ENCODE assay signal across 23 cellular contexts in genomic region chr7:132494474-132494873, GRCh38.
DNase-seq lines count a peak whose midpoint lies in the region; ATAC-seq and TF ChIP-seq lines count a peak whose summit lies in the region.
"Had no signal": no experiment of that assay in that cellular context is flagged by ENCODE, and none has a peak within 500 bp of the region (broad histone marks: within the 10 kb centered on the region; RNA-seq: fewer than 3 reads in every experiment).

No MANE protein-coding gene starts in this region.

- no peaks in the 10 kb centered on the region for H3K27me3 Mint-ChIP-seq in natural killer cell treated with Interleukin-12 subunit alpha and Interleukin-12 subunit beta and Interleukin-15 and Interleukin-18, amount 100 ng/mL, for 72 hours
- H3K27me3 Mint-ChIP-seq in natural killer cell (ENCODE audit: low read depth in 2 of 2): no peaks in the 10 kb centered on the region
- H3K27me3 Mint-ChIP-seq: CD4-positive, alpha-beta T cell had no signal

- no peak overlapping the region for H3K4me3 Mint-ChIP-seq in natural killer cell treated with Interleukin-12 subunit alpha and Interleukin-12 subunit beta and Interleukin-15 and Interleukin-18, amount 100 ng/mL, for 72 hours
- H3K4me3 Mint-ChIP-seq in natural killer cell: no peak overlapping the region
- H3K4me3 Mint-ChIP-seq: CD14-positive monocyte; CD4-positive, alpha-beta T cell; GM23338; H9; HFFc6 had no signal

- no peak for TF ChIP-seq POLR2A in spleen (IDR thresholded peaks at IDR 0.05)

- H3K9me3 ChIP-seq in spleen (no peaks in the 10 kb centered on the region), right atrium auricular region (no peaks in the 10 kb centered on the region)
- H3K9me3 ChIP-seq: A549, BE2C had no signal

- no peaks in the 10 kb centered on the region for H3K36me3 Mint-ChIP-seq in natural killer cell treated with Interleukin-12 subunit alpha and Interleukin-12 subunit beta and Interleukin-15 and Interleukin-18, amount 100 ng/mL, for 72 hours
- no peaks in the 10 kb centered on the region for H3K36me3 Mint-ChIP-seq in natural killer cell
- H3K36me3 Mint-ChIP-seq: CD14-positive monocyte had no signal

- H3K36me3 ChIP-seq in spleen (no peaks in the 10 kb centered on the region), right atrium auricular region (no peaks in the 10 kb centered on the region)
- H3K36me3 ChIP-seq: BLaER1 treated with 17β-estradiol and CSF1 and Interleukin-3, amounts not matched to agents 10 nM and 100 nM had no signal

- H3K27ac ChIP-seq in spleen (no peak overlapping the region), right atrium auricular region (no peak overlapping the region)
- H3K27ac ChIP-seq: A549; BLaER1 treated with 17β-estradiol and CSF1 and Interleukin-3, amounts not matched to agents 10 nM and 100 nM had no signal

- H3K4me1 ChIP-seq in spleen (peaks cover 0 to 4% (median 0%) of the 10 kb centered on the region in 6 donors), right atrium auricular region (peaks cover 0 to 7% of the 10 kb centered on the region in 2 donors)
- H3K4me1 ChIP-seq: A549 had no signal

- WGBS in spleen, 5 donors: 85 to 96% (median 93%) methylated on average over 12 of the region's 12 CpGs

- H3K4me3 ChIP-seq in spleen (no peak overlapping the region), right atrium auricular region (no peak overlapping the region)
- H3K4me3 ChIP-seq: A549; BLaER1 treated with 17β-estradiol and CSF1 and Interleukin-3, amounts not matched to agents 10 nM and 100 nM; GM23338 had no signal

- H3K27me3 ChIP-seq in spleen (replicated peaks in 1 of 7) (no peaks in the 10 kb centered on the region), right atrium auricular region (no peaks in the 10 kb centered on the region)
- H3K27me3 ChIP-seq: BE2C; BLaER1 treated with 17β-estradiol and CSF1 and Interleukin-3, amounts not matched to agents 10 nM and 100 nM had no signal

- H3K9me3 Mint-ChIP-seq in natural killer cell treated with Interleukin-12 subunit alpha and Interleukin-12 subunit beta and Interleukin-15 and Interleukin-18, amount 100 ng/mL, for 72 hours: no peaks in the 10 kb centered on the region
- no peaks in the 10 kb centered on the region for H3K9me3 Mint-ChIP-seq in natural killer cell
- H3K9me3 Mint-ChIP-seq: CD14-positive monocyte; CD4-positive, alpha-beta T cell; GM23338; H9; HFFc6 had no signal

- intact Hi-C loops in natural killer cell (cut with micrococcal nuclease): no loop called here
- intact Hi-C loops in spleen (cut with DNase I; ENCODE audit: low total_unique reads): no loop called here

- DNase-seq in natural killer cell treated with Interleukin-12 subunit alpha and Interleukin-12 subunit beta and Interleukin-15 and Interleukin-18, amount 100 ng/mL, for 72 hours (ENCODE audit: low spot score): peak; percentile 49
- no peak for DNase-seq in natural killer cell
- DNase-seq in SK-N-DZ (ENCODE audit: low spot score): peak; percentile 33
- DNase-seq in spleen: peak; percentile 53
- DNase-seq in iPS-NIHi11 (ENCODE audit: low spot score): no peak
- no peak for DNase-seq in right atrium auricular region (ENCODE audit: low spot score)
- DNase-seq: 8988T; ACHN; AML-193; BE2C; Calu3; CD4-positive, alpha-beta T cell; COR-L47; DMS53; DMS79 treated with DMSO at 0.1 percent for 48 hours; GF-D8; H9; HFFc6 had no signal

- H3K4me1 Mint-ChIP-seq in natural killer cell treated with Interleukin-12 subunit alpha and Interleukin-12 subunit beta and Interleukin-15 and Interleukin-18, amount 100 ng/mL, for 72 hours (ENCODE audit: low read depth in 2 of 2): peaks cover 11 to 31% of the 10 kb centered on the region in 2 donors
- H3K4me1 Mint-ChIP-seq in natural killer cell: peaks cover 25 to 35% of the 10 kb centered on the region in 2 donors
- H3K4me1 Mint-ChIP-seq: CD14-positive monocyte, H9 had no signal

- no peak for TF ChIP-seq CTCF in natural killer cell (IDR thresholded peaks at IDR 0.05)
- no peak for TF ChIP-seq CTCF in spleen (IDR thresholded peaks at IDR 0.05 in 8 of 11, conservative IDR thresholded peaks at IDR 0.05 in 3 of 11)
- TF ChIP-seq CTCF in right atrium auricular region (IDR thresholded peaks at IDR 0.05): no peak

- no peak for ATAC-seq in natural killer cell treated with Interleukin-12 subunit alpha and Interleukin-12 subunit beta and Interleukin-15 and Interleukin-18, amount 100 ng/mL, for 72 hours
- ATAC-seq in natural killer cell: no peak
- ATAC-seq: A549, GM23338, HCT116 had no signal

- no peak overlapping the region for H3K27ac Mint-ChIP-seq in natural killer cell treated with Interleukin-12 subunit alpha and Interleukin-12 subunit beta and Interleukin-15 and Interleukin-18, amount 100 ng/mL, for 72 hours
- no peak overlapping the region for H3K27ac Mint-ChIP-seq in natural killer cell
- H3K27ac Mint-ChIP-seq: CD4-positive, alpha-beta T cell; GM23338; H9; HFFc6 had no signal

Comparison
In these comparisons a context has a peak if more than half of its experiments do, and no peak if none do; other contexts are left out.
1. DNase-seq: peak in natural killer cell treated with Interleukin-12 subunit alpha and Interleukin-12 subunit beta and Interleukin-15 and Interleukin-18, amount 100 ng/mL, for 72 hours (single experiment), SK-N-DZ (single experiment) and spleen (single experiment); none in natural killer cell (single experiment), iPS-NIHi11 (single experiment) and right atrium auricular region (single experiment).